Comparison of ENCODE assay signal across 1 cellular context in the genomic region with DNA sequence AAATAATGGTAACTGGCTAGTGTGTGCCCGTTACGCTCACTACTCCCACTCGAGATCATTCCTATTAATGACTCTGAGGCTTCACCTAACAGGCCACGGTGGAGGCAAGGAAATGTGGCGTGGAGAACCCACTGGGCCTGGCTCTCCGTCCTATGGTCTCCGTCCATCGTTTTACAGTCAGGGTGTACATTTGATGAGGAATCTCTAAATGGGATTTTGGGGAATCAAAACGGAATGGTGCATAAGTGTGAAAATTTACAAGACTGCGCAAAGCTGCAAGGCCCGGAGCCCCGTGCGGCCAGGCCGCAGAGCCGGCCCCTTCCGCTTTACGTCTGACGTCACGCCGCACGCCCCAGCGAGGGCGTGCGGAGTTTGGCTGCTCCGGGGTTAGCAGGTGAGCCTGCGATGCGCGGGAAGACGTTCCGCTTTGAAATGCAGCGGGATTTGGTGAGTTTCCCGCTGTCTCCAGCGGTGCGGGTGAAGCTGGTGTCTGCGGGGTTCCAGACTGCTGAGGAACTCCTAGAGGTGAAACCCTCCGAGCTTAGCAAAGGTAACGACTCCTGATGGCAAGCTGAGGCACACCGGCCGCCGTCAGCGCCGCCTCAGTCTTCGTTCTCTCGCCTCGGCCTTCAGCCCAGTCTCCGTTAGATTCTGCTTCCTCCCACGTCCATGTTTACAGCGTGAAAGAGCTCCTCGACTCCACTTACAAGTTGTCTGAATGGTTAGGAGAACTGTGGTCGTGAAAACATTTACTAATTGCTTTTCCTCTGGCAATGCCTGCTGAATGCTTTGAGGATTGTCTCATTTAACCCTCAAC.
TF ChIP-seq lines count a peak whose summit lies in the region.

A gene (plus strand): TSS at position 364 of the 817 bp plus-strand sequence. CDS start 42 bp downstream, at position 406.

TF ChIP-seq in HepG2, 621 proteins besides CTCF, POLR2A, EP300 and RAD21 (continued from another document and continues in another):
- no peak for TF ChIP-seq ZNF432 (CRISPR knock-in tag; IDR thresholded peaks at IDR 0.05; ENCODE audit: borderline replicate concordance)
- TF ChIP-seq, protein P1, sequence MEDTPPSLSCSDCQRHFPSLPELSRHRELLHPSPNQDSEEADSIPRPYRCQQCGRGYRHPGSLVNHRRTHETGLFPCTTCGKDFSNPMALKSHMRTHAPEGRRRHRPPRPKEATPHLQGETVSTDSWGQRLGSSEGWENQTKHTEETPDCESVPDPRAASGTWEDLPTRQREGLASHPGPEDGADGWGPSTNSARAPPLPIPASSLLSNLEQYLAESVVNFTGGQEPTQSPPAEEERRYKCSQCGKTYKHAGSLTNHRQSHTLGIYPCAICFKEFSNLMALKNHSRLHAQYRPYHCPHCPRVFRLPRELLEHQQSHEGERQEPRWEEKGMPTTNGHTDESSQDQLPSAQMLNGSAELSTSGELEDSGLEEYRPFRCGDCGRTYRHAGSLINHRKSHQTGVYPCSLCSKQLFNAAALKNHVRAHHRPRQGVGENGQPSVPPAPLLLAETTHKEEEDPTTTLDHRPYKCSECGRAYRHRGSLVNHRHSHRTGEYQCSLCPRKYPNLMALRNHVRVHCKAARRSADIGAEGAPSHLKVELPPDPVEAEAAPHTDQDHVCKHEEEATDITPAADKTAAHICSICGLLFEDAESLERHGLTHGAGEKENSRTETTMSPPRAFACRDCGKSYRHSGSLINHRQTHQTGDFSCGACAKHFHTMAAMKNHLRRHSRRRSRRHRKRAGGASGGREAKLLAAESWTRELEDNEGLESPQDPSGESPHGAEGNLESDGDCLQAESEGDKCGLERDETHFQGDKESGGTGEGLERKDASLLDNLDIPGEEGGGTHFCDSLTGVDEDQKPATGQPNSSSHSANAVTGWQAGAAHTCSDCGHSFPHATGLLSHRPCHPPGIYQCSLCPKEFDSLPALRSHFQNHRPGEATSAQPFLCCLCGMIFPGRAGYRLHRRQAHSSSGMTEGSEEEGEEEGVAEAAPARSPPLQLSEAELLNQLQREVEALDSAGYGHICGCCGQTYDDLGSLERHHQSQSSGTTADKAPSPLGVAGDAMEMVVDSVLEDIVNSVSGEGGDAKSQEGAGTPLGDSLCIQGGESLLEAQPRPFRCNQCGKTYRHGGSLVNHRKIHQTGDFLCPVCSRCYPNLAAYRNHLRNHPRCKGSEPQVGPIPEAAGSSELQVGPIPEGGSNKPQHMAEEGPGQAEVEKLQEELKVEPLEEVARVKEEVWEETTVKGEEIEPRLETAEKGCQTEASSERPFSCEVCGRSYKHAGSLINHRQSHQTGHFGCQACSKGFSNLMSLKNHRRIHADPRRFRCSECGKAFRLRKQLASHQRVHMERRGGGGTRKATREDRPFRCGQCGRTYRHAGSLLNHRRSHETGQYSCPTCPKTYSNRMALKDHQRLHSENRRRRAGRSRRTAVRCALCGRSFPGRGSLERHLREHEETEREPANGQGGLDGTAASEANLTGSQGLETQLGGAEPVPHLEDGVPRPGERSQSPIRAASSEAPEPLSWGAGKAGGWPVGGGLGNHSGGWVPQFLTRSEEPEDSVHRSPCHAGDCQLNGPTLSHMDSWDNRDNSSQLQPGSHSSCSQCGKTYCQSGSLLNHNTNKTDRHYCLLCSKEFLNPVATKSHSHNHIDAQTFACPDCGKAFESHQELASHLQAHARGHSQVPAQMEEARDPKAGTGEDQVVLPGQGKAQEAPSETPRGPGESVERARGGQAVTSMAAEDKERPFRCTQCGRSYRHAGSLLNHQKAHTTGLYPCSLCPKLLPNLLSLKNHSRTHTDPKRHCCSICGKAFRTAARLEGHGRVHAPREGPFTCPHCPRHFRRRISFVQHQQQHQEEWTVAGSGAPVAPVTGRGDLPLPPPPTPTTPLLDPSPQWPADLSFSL (CRISPR knock-in tag; IDR thresholded peaks at IDR 0.05) = peak; percentile 56; the same call in 1 of the 2 replicates
- TF ChIP-seq, protein P2, sequence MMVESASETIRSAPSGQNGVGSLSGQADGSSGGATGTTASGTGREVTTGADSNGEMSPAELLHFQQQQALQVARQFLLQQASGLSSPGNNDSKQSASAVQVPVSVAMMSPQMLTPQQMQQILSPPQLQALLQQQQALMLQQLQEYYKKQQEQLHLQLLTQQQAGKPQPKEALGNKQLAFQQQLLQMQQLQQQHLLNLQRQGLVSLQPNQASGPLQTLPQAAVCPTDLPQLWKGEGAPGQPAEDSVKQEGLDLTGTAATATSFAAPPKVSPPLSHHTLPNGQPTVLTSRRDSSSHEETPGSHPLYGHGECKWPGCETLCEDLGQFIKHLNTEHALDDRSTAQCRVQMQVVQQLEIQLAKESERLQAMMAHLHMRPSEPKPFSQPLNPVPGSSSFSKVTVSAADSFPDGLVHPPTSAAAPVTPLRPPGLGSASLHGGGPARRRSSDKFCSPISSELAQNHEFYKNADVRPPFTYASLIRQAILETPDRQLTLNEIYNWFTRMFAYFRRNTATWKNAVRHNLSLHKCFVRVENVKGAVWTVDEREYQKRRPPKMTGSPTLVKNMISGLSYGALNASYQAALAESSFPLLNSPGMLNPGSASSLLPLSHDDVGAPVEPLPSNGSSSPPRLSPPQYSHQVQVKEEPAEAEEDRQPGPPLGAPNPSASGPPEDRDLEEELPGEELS (CRISPR knock-in tag; IDR thresholded peaks at IDR 0.05) = no peak; the same call in 1 of the 2 replicates
- peak; percentile 97 for TF ChIP-seq NRL (CRISPR knock-in tag; IDR thresholded peaks at IDR 0.05; ENCODE audit: borderline replicate concordance)
- no peak for TF ChIP-seq NR2F2 (IDR thresholded peaks at IDR 0.05; ENCODE audit: borderline replicate concordance, low read depth)
- TF ChIP-seq, protein P3, sequence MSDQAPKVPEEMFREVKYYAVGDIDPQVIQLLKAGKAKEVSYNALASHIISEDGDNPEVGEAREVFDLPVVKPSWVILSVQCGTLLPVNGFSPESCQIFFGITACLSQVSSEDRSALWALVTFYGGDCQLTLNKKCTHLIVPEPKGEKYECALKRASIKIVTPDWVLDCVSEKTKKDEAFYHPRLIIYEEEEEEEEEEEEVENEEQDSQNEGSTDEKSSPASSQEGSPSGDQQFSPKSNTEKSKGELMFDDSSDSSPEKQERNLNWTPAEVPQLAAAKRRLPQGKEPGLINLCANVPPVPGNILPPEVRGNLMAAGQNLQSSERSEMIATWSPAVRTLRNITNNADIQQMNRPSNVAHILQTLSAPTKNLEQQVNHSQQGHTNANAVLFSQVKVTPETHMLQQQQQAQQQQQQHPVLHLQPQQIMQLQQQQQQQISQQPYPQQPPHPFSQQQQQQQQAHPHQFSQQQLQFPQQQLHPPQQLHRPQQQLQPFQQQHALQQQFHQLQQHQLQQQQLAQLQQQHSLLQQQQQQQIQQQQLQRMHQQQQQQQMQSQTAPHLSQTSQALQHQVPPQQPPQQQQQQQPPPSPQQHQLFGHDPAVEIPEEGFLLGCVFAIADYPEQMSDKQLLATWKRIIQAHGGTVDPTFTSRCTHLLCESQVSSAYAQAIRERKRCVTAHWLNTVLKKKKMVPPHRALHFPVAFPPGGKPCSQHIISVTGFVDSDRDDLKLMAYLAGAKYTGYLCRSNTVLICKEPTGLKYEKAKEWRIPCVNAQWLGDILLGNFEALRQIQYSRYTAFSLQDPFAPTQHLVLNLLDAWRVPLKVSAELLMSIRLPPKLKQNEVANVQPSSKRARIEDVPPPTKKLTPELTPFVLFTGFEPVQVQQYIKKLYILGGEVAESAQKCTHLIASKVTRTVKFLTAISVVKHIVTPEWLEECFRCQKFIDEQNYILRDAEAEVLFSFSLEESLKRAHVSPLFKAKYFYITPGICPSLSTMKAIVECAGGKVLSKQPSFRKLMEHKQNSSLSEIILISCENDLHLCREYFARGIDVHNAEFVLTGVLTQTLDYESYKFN (CRISPR knock-in tag; conservative IDR thresholded peaks at IDR 0.05) = peak; percentile 41
- TF ChIP-seq, protein P4, sequence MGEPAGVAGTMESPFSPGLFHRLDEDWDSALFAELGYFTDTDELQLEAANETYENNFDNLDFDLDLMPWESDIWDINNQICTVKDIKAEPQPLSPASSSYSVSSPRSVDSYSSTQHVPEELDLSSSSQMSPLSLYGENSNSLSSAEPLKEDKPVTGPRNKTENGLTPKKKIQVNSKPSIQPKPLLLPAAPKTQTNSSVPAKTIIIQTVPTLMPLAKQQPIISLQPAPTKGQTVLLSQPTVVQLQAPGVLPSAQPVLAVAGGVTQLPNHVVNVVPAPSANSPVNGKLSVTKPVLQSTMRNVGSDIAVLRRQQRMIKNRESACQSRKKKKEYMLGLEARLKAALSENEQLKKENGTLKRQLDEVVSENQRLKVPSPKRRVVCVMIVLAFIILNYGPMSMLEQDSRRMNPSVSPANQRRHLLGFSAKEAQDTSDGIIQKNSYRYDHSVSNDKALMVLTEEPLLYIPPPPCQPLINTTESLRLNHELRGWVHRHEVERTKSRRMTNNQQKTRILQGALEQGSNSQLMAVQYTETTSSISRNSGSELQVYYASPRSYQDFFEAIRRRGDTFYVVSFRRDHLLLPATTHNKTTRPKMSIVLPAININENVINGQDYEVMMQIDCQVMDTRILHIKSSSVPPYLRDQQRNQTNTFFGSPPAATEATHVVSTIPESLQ (CRISPR knock-in tag; conservative IDR thresholded peaks at IDR 0.05) = no peak; the same call in 1 of the 2 replicates
- TF ChIP-seq, protein P5, sequence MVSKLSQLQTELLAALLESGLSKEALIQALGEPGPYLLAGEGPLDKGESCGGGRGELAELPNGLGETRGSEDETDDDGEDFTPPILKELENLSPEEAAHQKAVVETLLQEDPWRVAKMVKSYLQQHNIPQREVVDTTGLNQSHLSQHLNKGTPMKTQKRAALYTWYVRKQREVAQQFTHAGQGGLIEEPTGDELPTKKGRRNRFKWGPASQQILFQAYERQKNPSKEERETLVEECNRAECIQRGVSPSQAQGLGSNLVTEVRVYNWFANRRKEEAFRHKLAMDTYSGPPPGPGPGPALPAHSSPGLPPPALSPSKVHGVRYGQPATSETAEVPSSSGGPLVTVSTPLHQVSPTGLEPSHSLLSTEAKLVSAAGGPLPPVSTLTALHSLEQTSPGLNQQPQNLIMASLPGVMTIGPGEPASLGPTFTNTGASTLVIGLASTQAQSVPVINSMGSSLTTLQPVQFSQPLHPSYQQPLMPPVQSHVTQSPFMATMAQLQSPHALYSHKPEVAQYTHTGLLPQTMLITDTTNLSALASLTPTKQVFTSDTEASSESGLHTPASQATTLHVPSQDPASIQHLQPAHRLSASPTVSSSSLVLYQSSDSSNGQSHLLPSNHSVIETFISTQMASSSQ (IDR thresholded peaks at IDR 0.05; ENCODE audit: low read depth) = no peak
- TF ChIP-seq, protein P5 (CRISPR knock-in tag; IDR thresholded peaks at IDR 0.05; ENCODE audit: borderline replicate concordance) = peak; percentile 70; the same call in 1 of the 2 replicates
- TF ChIP-seq, protein P6, sequence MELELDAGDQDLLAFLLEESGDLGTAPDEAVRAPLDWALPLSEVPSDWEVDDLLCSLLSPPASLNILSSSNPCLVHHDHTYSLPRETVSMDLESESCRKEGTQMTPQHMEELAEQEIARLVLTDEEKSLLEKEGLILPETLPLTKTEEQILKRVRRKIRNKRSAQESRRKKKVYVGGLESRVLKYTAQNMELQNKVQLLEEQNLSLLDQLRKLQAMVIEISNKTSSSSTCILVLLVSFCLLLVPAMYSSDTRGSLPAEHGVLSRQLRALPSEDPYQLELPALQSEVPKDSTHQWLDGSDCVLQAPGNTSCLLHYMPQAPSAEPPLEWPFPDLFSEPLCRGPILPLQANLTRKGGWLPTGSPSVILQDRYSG (CRISPR knock-in tag; IDR thresholded peaks at IDR 0.05) = peak; percentile 98
- TF ChIP-seq ZFAT (CRISPR knock-in tag; conservative IDR thresholded peaks at IDR 0.05) = peak; percentile 81; the same call in 1 of the 2 replicates
- no peak for TF ChIP-seq NFE2L2 (IDR thresholded peaks at IDR 0.05; ENCODE audit: low read length)
- no peak for TF ChIP-seq PRMT3 (CRISPR knock-in tag; IDR thresholded peaks at IDR 0.05; ENCODE audit: borderline replicate concordance, low read depth)
- TF ChIP-seq ZNF563 (CRISPR knock-in tag; IDR thresholded peaks at IDR 0.05) = peak; percentile 98
- peak; percentile 95 for TF ChIP-seq ZIK1 (CRISPR knock-in tag; IDR thresholded peaks at IDR 0.05; ENCODE audit: borderline replicate concordance, low read depth)
- peak; percentile 95 for TF ChIP-seq ZNF343 (CRISPR knock-in tag; IDR thresholded peaks at IDR 0.05)
- TF ChIP-seq NR2F6 (IDR thresholded peaks at IDR 0.05) = peak; percentile 49; the same call in 1 of the 2 replicates
- peak; percentile 70 for TF ChIP-seq NR2F6 (CRISPR knock-in tag; IDR thresholded peaks at IDR 0.05)
- TF ChIP-seq NFE2L1 (CRISPR knock-in tag; IDR thresholded peaks at IDR 0.05; ENCODE audit: borderline replicate concordance) = peak; percentile 90; the same call in 1 of the 2 replicates
- TF ChIP-seq HMGA1 (CRISPR knock-in tag; conservative IDR thresholded peaks at IDR 0.05) = no peak
- TF ChIP-seq TCF12 (IDR thresholded peaks at IDR 0.05) = no peak
- peak; percentile 92; the same call in 1 of the 2 replicates for TF ChIP-seq TCF12 (CRISPR knock-in tag; IDR thresholded peaks at IDR 0.05)
- TF ChIP-seq ARNT (IDR thresholded peaks at IDR 0.05) = no peak
- TF ChIP-seq, protein P7, sequence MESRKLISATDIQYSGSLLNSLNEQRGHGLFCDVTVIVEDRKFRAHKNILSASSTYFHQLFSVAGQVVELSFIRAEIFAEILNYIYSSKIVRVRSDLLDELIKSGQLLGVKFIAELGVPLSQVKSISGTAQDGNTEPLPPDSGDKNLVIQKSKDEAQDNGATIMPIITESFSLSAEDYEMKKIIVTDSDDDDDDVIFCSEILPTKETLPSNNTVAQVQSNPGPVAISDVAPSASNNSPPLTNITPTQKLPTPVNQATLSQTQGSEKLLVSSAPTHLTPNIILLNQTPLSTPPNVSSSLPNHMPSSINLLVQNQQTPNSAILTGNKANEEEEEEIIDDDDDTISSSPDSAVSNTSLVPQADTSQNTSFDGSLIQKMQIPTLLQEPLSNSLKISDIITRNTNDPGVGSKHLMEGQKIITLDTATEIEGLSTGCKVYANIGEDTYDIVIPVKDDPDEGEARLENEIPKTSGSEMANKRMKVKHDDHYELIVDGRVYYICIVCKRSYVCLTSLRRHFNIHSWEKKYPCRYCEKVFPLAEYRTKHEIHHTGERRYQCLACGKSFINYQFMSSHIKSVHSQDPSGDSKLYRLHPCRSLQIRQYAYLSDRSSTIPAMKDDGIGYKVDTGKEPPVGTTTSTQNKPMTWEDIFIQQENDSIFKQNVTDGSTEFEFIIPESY (CRISPR knock-in tag; IDR thresholded peaks at IDR 0.05) = peak; percentile 58
- TF ChIP-seq ZEB1 (IDR thresholded peaks at IDR 0.05; ENCODE audit: insufficient replicate concordance, low read depth) = no peak
- TF ChIP-seq SIX1 (CRISPR knock-in tag; IDR thresholded peaks at IDR 0.05; ENCODE audit: borderline replicate concordance) = peak; percentile 50; the same call in 1 of the 2 replicates
- TF ChIP-seq ZNF143 (CRISPR knock-in tag; IDR thresholded peaks at IDR 0.05) = peak; percentile 28; the same call in 1 of the 2 replicates
- TF ChIP-seq STAG1 (CRISPR knock-in tag; IDR thresholded peaks at IDR 0.05) = no peak
- TF ChIP-seq ESRRA (CRISPR knock-in tag; IDR thresholded peaks at IDR 0.05; ENCODE audit: low read depth) = no peak
- TF ChIP-seq SP1 (IDR thresholded peaks at IDR 0.05) = no peak
- peak; percentile 74 for TF ChIP-seq SP1 (CRISPR knock-in tag; IDR thresholded peaks at IDR 0.05)
